In the genomic region with DNA sequence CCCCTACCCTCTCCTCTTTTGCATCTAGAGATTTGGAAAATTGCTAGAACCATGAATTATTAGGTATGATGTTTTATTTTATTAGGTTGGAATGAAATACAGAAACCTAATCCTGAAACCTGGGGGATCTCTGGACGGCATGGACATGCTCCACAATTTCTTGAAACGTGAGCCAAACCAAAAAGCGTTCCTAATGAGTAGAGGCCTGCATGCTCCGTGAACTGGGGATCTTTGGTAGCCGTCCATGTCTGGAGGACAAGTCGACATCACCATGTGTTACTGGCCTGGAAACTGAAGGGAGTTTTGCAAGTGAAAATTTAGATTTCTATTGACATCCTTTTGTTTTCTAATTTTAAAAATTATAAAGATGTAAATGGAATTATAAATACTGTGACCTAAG, we compare ENCODE assay signal across 12 cellular contexts.
"Had no signal": no experiment of that assay in that cellular context is flagged by ENCODE, and none has a peak within 500 bp of the region (broad histone marks: within the 10 kb centered on the region; RNA-seq: fewer than 3 reads in every experiment).

No MANE protein-coding gene starts in this region.

- H3K27ac ChIP-seq: ascending aorta, cardiac muscle cell, pancreas, suprapubic skin had no signal

- DNase-seq: activated naive CD4-positive, alpha-beta T cell treated with anti-CD3 and anti-CD28 coated beads for 36 hours; activated naive CD8-positive, alpha-beta T cell treated with anti-CD3 and anti-CD28 coated beads, Interleukin-2, amount 50 U/mL, for 24 hours; hypothalamus; midbrain; pancreas; stimulated activated CD4-positive, alpha-beta T cell treated with anti-CD3 and anti-CD28 coated beads, Interleukin-2, amount 100 ng/mL, for 48 hours; stimulated activated naive B cell treated with anti-CD40 and anti-IgM and Interleukin-4, amounts not matched to agents 10 μg/mL and 1 μg/mL and 100 μg/mL, for 72 hours; T-helper 9 cell had no signal

- H3K4me3 Mint-ChIP-seq: activated naive CD4-positive, alpha-beta T cell treated with anti-CD3 and anti-CD28 coated beads for 36 hours; activated naive CD8-positive, alpha-beta T cell treated with anti-CD3 and anti-CD28 coated beads, Interleukin-2, amount 50 U/mL, for 24 hours; stimulated activated naive B cell treated with anti-CD40 and anti-IgM and Interleukin-4, amounts not matched to agents 10 μg/mL and 1 μg/mL and 100 μg/mL, for 72 hours had no signal

- H3K27ac Mint-ChIP-seq: activated naive CD4-positive, alpha-beta T cell treated with anti-CD3 and anti-CD28 coated beads for 36 hours; activated naive CD8-positive, alpha-beta T cell treated with anti-CD3 and anti-CD28 coated beads, Interleukin-2, amount 50 U/mL, for 24 hours; activated T-helper 2 cell treated with anti-CD3 and anti-CD28 coated beads, Interferon-gamma antibody, Interleukin-2, Interleukin-4, amounts not matched to agents 10 μg/mL and 5 μg/mL and 100 μg/mL, durations not matched to agents 14 hours and 24 hours and 36 hours; stimulated activated naive B cell treated with anti-CD40 and anti-IgM and Interleukin-4, amounts not matched to agents 10 μg/mL and 1 μg/mL and 100 μg/mL, for 72 hours had no signal

- H3K9me3 Mint-ChIP-seq: activated naive CD4-positive, alpha-beta T cell treated with anti-CD3 and anti-CD28 coated beads for 36 hours; activated naive CD8-positive, alpha-beta T cell treated with anti-CD3 and anti-CD28 coated beads, Interleukin-2, amount 50 U/mL, for 24 hours; activated T-helper 2 cell treated with anti-CD3 and anti-CD28 coated beads, Interferon-gamma antibody, Interleukin-2, Interleukin-4, amounts not matched to agents 10 μg/mL and 5 μg/mL and 100 μg/mL, durations not matched to agents 14 hours and 24 hours and 36 hours; stimulated activated naive B cell treated with anti-CD40 and anti-IgM and Interleukin-4, amounts not matched to agents 10 μg/mL and 1 μg/mL and 100 μg/mL, for 72 hours had no signal

- H3K27me3 Mint-ChIP-seq: activated naive CD8-positive, alpha-beta T cell treated with anti-CD3 and anti-CD28 coated beads, Interleukin-2, amount 50 U/mL, for 24 hours; stimulated activated naive B cell treated with anti-CD40 and anti-IgM and Interleukin-4, amounts not matched to agents 10 μg/mL and 1 μg/mL and 100 μg/mL, for 72 hours had no signal
